9 cellular contexts compared by ENCODE assay signal in the genomic region with DNA sequence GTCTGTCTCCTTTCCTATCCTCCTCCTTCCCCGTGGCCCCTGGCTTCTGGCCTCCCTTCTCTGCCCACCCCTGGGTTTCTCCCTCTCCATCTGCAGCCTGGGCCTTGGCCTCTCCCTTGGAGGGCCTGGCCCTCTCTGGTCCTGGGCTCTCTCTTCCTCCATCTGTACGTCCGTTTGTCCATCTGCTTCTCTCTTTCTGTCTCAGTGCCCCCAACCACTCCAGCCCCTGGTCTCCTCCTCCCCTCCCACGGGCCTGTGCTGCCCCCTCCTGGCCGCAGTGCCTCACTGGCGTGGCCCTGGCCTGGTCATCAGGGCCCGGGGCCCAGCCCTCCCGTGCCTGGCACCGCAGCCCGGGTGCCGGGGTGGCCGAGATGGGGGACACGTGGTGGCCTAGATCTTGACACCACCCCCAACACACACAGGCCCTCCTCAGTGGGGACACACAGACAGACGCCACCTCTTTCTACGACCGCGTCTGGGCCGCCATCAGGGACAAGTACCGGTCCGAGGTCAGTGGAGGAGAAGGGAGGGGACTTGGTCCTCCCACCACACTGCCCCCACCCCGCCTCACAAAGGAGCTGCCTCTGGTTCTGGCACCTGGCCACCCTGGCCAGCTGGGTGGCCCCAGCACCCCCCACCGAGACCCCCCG. TPM values are rescaled to one million over a fixed set of nuclear protein-coding genes. Genes with fewer than 3 reads are reported as not detected.
A peak's percentile ranks its signal among the peaks of the same experiment; 100 is the strongest.
DNase-seq lines count a peak whose midpoint lies in the region; ATAC-seq and TF ChIP-seq lines count a peak whose summit lies in the region.
"Had no signal": no experiment of that assay in that cellular context is flagged by ENCODE, and none has a peak within 500 bp of the region (broad histone marks: within the 10 kb centered on the region; RNA-seq: fewer than 3 reads in every experiment).

No MANE protein-coding gene starts in this region.

- POLR2A ChIA-PET in activated CD4-positive, alpha-beta memory T cell treated with anti-CD3 and anti-CD28 coated beads, Interleukin-2, amount 10 ng/mL, durations not matched to agents 7 days and 5 days (lab: Charles Lee), result interaction anchor here (1.0 to 1.1 kb wide), 2 partner anchors 12 to 71 kb away, joined by 3 to 4 read pairs; partner anchors contain the start of genes ODAD3 and PRKCSH
- POLR2A ChIA-PET in naive thymus-derived CD4-positive, alpha-beta T cell (lab: Charles Lee), result interaction anchor here (0.6 kb wide), 1 partner anchor 25 kb away, joined by 3 read pairs; no protein-coding TSS in a partner anchor

- peaks cover 0 to 2% (median 2%) of the 10 kb centered on the region in 3 donors for H3K27me3 Mint-ChIP-seq in CD14-positive monocyte (ENCODE audit: low read depth in 3 of 3)
- no peaks in the 10 kb centered on the region for H3K27me3 Mint-ChIP-seq in activated CD4-positive, alpha-beta memory T cell treated with anti-CD3 and anti-CD28 coated beads, Interleukin-2, amount 10 ng/mL, durations not matched to agents 7 days and 5 days
- H3K27me3 Mint-ChIP-seq in naive thymus-derived CD4-positive, alpha-beta T cell, result no peaks in the 10 kb centered on the region

- DNase-seq in CD14-positive monocyte (ENCODE audit: low spot score) (no peak), HFF-Myc (ENCODE audit: extremely low read depth, low read depth) (no peak), epithelial cell of esophagus (ENCODE audit: low read depth) (peak; percentile 19), upper lobe of right lung (peak; percentile 82), GM19240 (ENCODE audit: insufficient read length, low spot score) (no peak)
- peak; percentile 43 for DNase-seq in activated CD4-positive, alpha-beta memory T cell treated with anti-CD3 and anti-CD28 coated beads, Interleukin-2, amount 10 ng/mL, durations not matched to agents 7 days and 5 days
- peak in 7 of 9 donors; percentile 26 to 61 (median 44) for DNase-seq in naive thymus-derived CD4-positive, alpha-beta T cell

- H3K4me3 ChIP-seq in HFF-Myc (replicated peaks; ENCODE audit: low read depth, low read length), result no peak overlapping the region
- no peak overlapping the region for H3K4me3 ChIP-seq in epithelial cell of esophagus (ENCODE audit: low read length)
- no peak overlapping the region for H3K4me3 ChIP-seq in naive thymus-derived CD4-positive, alpha-beta T cell (ENCODE audit: low read length)
- H3K4me3 ChIP-seq in upper lobe of right lung, result no peak overlapping the region

- peaks cover 0 to 73% (median 9%) of the 10 kb centered on the region in 3 experiments for H3K36me3 ChIP-seq in naive thymus-derived CD4-positive, alpha-beta T cell (ENCODE audit: control insufficient read depth in 2 of 3, insufficient read depth in 3 of 3, low read length in 3 of 3)
- peaks cover 68% of the 10 kb centered on the region for H3K36me3 ChIP-seq in upper lobe of right lung

- peak overlapping the region in 3 of 7 donors; percentile 35 to 85 (median 70) for H3K27ac Mint-ChIP-seq in CD14-positive monocyte
- H3K27ac Mint-ChIP-seq in activated CD4-positive, alpha-beta memory T cell treated with anti-CD3 and anti-CD28 coated beads, Interleukin-2, amount 10 ng/mL, durations not matched to agents 7 days and 5 days, result no peak overlapping the region
- H3K27ac Mint-ChIP-seq in naive thymus-derived CD4-positive, alpha-beta T cell, result peak overlapping the region in 1 of 9 donors; percentile 36

- intact Hi-C loops in CD14-positive monocyte (cut with micrococcal nuclease), result loop anchor here (1.0 to 5.0 kb wide), 2 partner anchors 158 to 159 kb away; no protein-coding TSS in a partner anchor
- intact Hi-C loops in naive thymus-derived CD4-positive, alpha-beta T cell (cut with micrococcal nuclease), result loop anchor here (1.0 to 2.0 kb wide), 2 partner anchors 66 to 153 kb away; no protein-coding TSS in a partner anchor
- intact Hi-C loops in upper lobe of right lung (cut with DNase I), result loop anchor here (10.0 kb wide), 1 partner anchor 162 kb away; no protein-coding TSS in a partner anchor

- H3K27me3 ChIP-seq in naive thymus-derived CD4-positive, alpha-beta T cell (ENCODE audit: control insufficient read depth in 2 of 2, insufficient read depth in 2 of 2, low read length in 2 of 2), result no peaks in the 10 kb centered on the region
- no peaks in the 10 kb centered on the region for H3K27me3 ChIP-seq in upper lobe of right lung

- no peak overlapping the region for H3K4me3 Mint-ChIP-seq in CD14-positive monocyte
- no peak overlapping the region for H3K4me3 Mint-ChIP-seq in activated CD4-positive, alpha-beta memory T cell treated with anti-CD3 and anti-CD28 coated beads, Interleukin-2, amount 10 ng/mL, durations not matched to agents 7 days and 5 days
- no peak overlapping the region for H3K4me3 Mint-ChIP-seq in naive thymus-derived CD4-positive, alpha-beta T cell

- no peaks in the 10 kb centered on the region for H3K9me3 Mint-ChIP-seq in CD14-positive monocyte
- no peaks in the 10 kb centered on the region for H3K9me3 Mint-ChIP-seq in activated CD4-positive, alpha-beta memory T cell treated with anti-CD3 and anti-CD28 coated beads, Interleukin-2, amount 10 ng/mL, durations not matched to agents 7 days and 5 days
- no peaks in the 10 kb centered on the region for H3K9me3 Mint-ChIP-seq in naive thymus-derived CD4-positive, alpha-beta T cell

- no peaks in the 10 kb centered on the region for H3K4me1 ChIP-seq in naive thymus-derived CD4-positive, alpha-beta T cell (ENCODE audit: control insufficient read depth in 2 of 2, insufficient read depth in 2 of 2, low read length in 2 of 2)
- H3K4me1 ChIP-seq in upper lobe of right lung, result no peaks in the 10 kb centered on the region

- H3K9me3 ChIP-seq in naive thymus-derived CD4-positive, alpha-beta T cell (ENCODE audit: control insufficient read depth in 2 of 3, low read length in 3 of 3), result no peaks in the 10 kb centered on the region
- no peaks in the 10 kb centered on the region for H3K9me3 ChIP-seq in upper lobe of right lung

- CTCF ChIA-PET in activated CD4-positive, alpha-beta memory T cell treated with anti-CD3 and anti-CD28 coated beads, Interleukin-2, amount 10 ng/mL, durations not matched to agents 7 days and 5 days (lab: Charles Lee), result interaction anchor here (1.3 to 2.2 kb wide), 2 partner anchors 9 to 36 kb away, joined by 3 to 5 read pairs; no protein-coding TSS in a partner anchor
- CTCF ChIA-PET in naive thymus-derived CD4-positive, alpha-beta T cell (lab: Charles Lee), result interaction anchor here (0.6 kb wide), 1 partner anchor 84 kb away, joined by 3 read pairs; no protein-coding TSS in a partner anchor

- peaks cover 51 to 85% of the 10 kb centered on the region in 2 donors for H3K36me3 Mint-ChIP-seq in CD14-positive monocyte
- peaks cover 39% of the 10 kb centered on the region for H3K36me3 Mint-ChIP-seq in activated CD4-positive, alpha-beta memory T cell treated with anti-CD3 and anti-CD28 coated beads, Interleukin-2, amount 10 ng/mL, durations not matched to agents 7 days and 5 days (ENCODE audit: low read depth)
- peaks cover 3 to 9% (median 5%) of the 10 kb centered on the region in 5 donors for H3K36me3 Mint-ChIP-seq in naive thymus-derived CD4-positive, alpha-beta T cell

- H3K4me1 Mint-ChIP-seq in CD14-positive monocyte, result peaks cover 2% of the 10 kb centered on the region
- H3K4me1 Mint-ChIP-seq in activated CD4-positive, alpha-beta memory T cell treated with anti-CD3 and anti-CD28 coated beads, Interleukin-2, amount 10 ng/mL, durations not matched to agents 7 days and 5 days, result no peaks in the 10 kb centered on the region
- peaks cover 0 to 5% (median 3%) of the 10 kb centered on the region in 7 donors for H3K4me1 Mint-ChIP-seq in naive thymus-derived CD4-positive, alpha-beta T cell

- TF ChIP-seq CTCF in CD14-positive monocyte (IDR thresholded peaks at IDR 0.05), result peak; percentile 80
- TF ChIP-seq CTCF in HFF-Myc (IDR thresholded peaks at IDR 0.05; ENCODE audit: low read depth, low read length, missing control alignments), result peak; percentile 76
- TF ChIP-seq CTCF in epithelial cell of esophagus (IDR thresholded peaks at IDR 0.05; ENCODE audit: insufficient read depth, low read depth, low read length, missing control alignments), result peak; percentile 55
- TF ChIP-seq CTCF in upper lobe of right lung (IDR thresholded peaks at IDR 0.05), result peak; percentile 71

- H3K27ac ChIP-seq in naive thymus-derived CD4-positive, alpha-beta T cell (ENCODE audit: low read depth, low read length), result no peak overlapping the region
- no peak overlapping the region for H3K27ac ChIP-seq in upper lobe of right lung

- ATAC-seq in naive thymus-derived CD4-positive, alpha-beta T cell, result peak; percentile 80
- peak; percentile 81 for ATAC-seq in upper lobe of right lung
- ATAC-seq in HG03432 (IDR thresholded peaks at IDR 0.05; ENCODE audit: unreplicated experiment), result no peak

RNA-seq across cellular contexts. Expression of gene PRKCSH, which starts 11.3 kb away (rescaled TPM):
- polyA plus RNA-seq in CD14-positive monocyte, result 10 to 100 TPM; 24.9 to 28.4 TPM
- total RNA-seq in activated CD4-positive, alpha-beta memory T cell treated with anti-CD3 and anti-CD28 coated beads, Interleukin-2, amount 10 ng/mL, durations not matched to agents 7 days and 5 days, result 100 to 1,000 TPM; 315 to 318 TPM
- total RNA-seq in naive thymus-derived CD4-positive, alpha-beta T cell, result 100 to 1,000 TPM; 254 to 332 (median 288) TPM
- polyA plus RNA-seq in naive thymus-derived CD4-positive, alpha-beta T cell, result 10 to 100 TPM; 30.6 to 53.9 TPM
- 293 TPM for total RNA-seq in upper lobe of right lung

RNA-seq across cellular contexts. Expression of gene ODAD3, which starts 11.9 kb away (rescaled TPM):
- under 1 TPM; 0.43 to 0.61 TPM for polyA plus RNA-seq in CD14-positive monocyte
- total RNA-seq in activated CD4-positive, alpha-beta memory T cell treated with anti-CD3 and anti-CD28 coated beads, Interleukin-2, amount 10 ng/mL, durations not matched to agents 7 days and 5 days, result not detected
- total RNA-seq in naive thymus-derived CD4-positive, alpha-beta T cell, result not detected
- not detected for polyA plus RNA-seq in naive thymus-derived CD4-positive, alpha-beta T cell
- 0.49 TPM for total RNA-seq in upper lobe of right lung
- total RNA-seq: mononuclear cell had no signal

RNA-seq across cellular contexts. Expression of gene RGL3, which starts 27.7 kb away (rescaled TPM):
- polyA plus RNA-seq in CD14-positive monocyte, result not detected
- total RNA-seq in activated CD4-positive, alpha-beta memory T cell treated with anti-CD3 and anti-CD28 coated beads, Interleukin-2, amount 10 ng/mL, durations not matched to agents 7 days and 5 days, result not detected
- not detected for total RNA-seq in naive thymus-derived CD4-positive, alpha-beta T cell
- not detected for polyA plus RNA-seq in naive thymus-derived CD4-positive, alpha-beta T cell
- 54.6 TPM for total RNA-seq in upper lobe of right lung
- total RNA-seq: mononuclear cell had no signal

RNA-seq across cellular contexts. Expression of gene ELAVL3, which starts 34.1 kb away (rescaled TPM):
- not detected for polyA plus RNA-seq in CD14-positive monocyte
- not detected for total RNA-seq in activated CD4-positive, alpha-beta memory T cell treated with anti-CD3 and anti-CD28 coated beads, Interleukin-2, amount 10 ng/mL, durations not matched to agents 7 days and 5 days
- total RNA-seq in naive thymus-derived CD4-positive, alpha-beta T cell, result under 1 TPM in 1 of 5 experiments, not detected in 4; 0.19 TPM
- polyA plus RNA-seq in naive thymus-derived CD4-positive, alpha-beta T cell, result not detected
- not detected for total RNA-seq in upper lobe of right lung
- total RNA-seq: mononuclear cell had no signal

RNA-seq across cellular contexts. Expression of gene ZNF653, which starts 58.9 kb away (rescaled TPM):
- 1 to 10 TPM in 1 of 2 donors, under 1 TPM in 1; 0.88 to 1.2 TPM for polyA plus RNA-seq in CD14-positive monocyte
- 10 to 100 TPM; 15.6 to 16.5 TPM for total RNA-seq in activated CD4-positive, alpha-beta memory T cell treated with anti-CD3 and anti-CD28 coated beads, Interleukin-2, amount 10 ng/mL, durations not matched to agents 7 days and 5 days
- total RNA-seq in naive thymus-derived CD4-positive, alpha-beta T cell, result 10 to 100 TPM; 10.0 to 23.9 (median 22.0) TPM
- 1 to 10 TPM; 1.7 to 4.6 TPM for polyA plus RNA-seq in naive thymus-derived CD4-positive, alpha-beta T cell
- total RNA-seq in upper lobe of right lung, result 10.7 TPM

Comparison
In these comparisons a context has a peak if more than half of its experiments do, and no peak if none do; other contexts are left out.
1. DNase-seq: peak in activated CD4-positive, alpha-beta memory T cell treated with anti-CD3 and anti-CD28 coated beads, Interleukin-2, amount 10 ng/mL, durations not matched to agents 7 days and 5 days (single experiment), epithelial cell of esophagus (single experiment), naive thymus-derived CD4-positive, alpha-beta T cell (7 of 9) and upper lobe of right lung (single experiment); none in CD14-positive monocyte (single experiment), HFF-Myc (single experiment) and GM19240 (single experiment).
2. RNA of gene RGL3, which starts 27.7 kb away (total RNA-seq): 54.6 TPM in upper lobe of right lung (single experiment); not detected in activated CD4-positive, alpha-beta memory T cell treated with anti-CD3 and anti-CD28 coated beads, Interleukin-2, amount 10 ng/mL, durations not matched to agents 7 days and 5 days and not detected in naive thymus-derived CD4-positive, alpha-beta T cell; every median in the first group is over 10 times any median in the second.
3. Peak in every context shown above with its lines, with median percentiles within 50 percentile points of each other: CTCF ChIP-seq.